8 cellular contexts compared by ENCODE assay signal in genomic region chr21:39313042-39313456, GRCh38. TPM values are rescaled to one million over a fixed set of nuclear protein-coding genes. Genes with fewer than 3 reads are reported as not detected.
A peak's percentile ranks its signal among the peaks of the same experiment; 100 is the strongest.
DNase-seq lines count a peak whose midpoint lies in the region; ATAC-seq and TF ChIP-seq lines count a peak whose summit lies in the region.

No MANE protein-coding gene starts in this region.

- H3K27me3 ChIP-seq in GM06990 (replicated peaks; ENCODE audit: control insufficient read depth, insufficient read depth, low read length) (no peaks in the 10 kb centered on the region), adrenal gland (no peaks in the 10 kb centered on the region), iPS-20b (ENCODE audit: insufficient read depth, low read length) (no peaks in the 10 kb centered on the region)

- H3K9ac ChIP-seq in iPS-20b (ENCODE audit: low read depth, low read length): peak overlapping the region; percentile 56; the same call in 1 of the 2 replicates

- H3K4me3 ChIP-seq in GM06990 (replicated peaks; ENCODE audit: low read depth, low read length): peak overlapping the region; percentile 86
- H3K4me3 ChIP-seq in adrenal gland: peak overlapping the region in 3 of 4 donors; percentile 40 to 90 (median 86)
- H3K4me3 ChIP-seq in iPS-20b (ENCODE audit: low read length): peak overlapping the region; percentile 79; the same call in 1 of the 2 replicates

- no peak for TF ChIP-seq CTCF in GM06990 (IDR thresholded peaks at IDR 0.05; ENCODE audit: insufficient read depth, low read length, poor library complexity, severe bottlenecking)
- no peak for TF ChIP-seq CTCF in adrenal gland (IDR thresholded peaks at IDR 0.05)

- intact Hi-C loops in adrenal gland (cut with DNase I): loop anchor here (5.0 kb wide), 2 partner anchors 74 to 79 kb away; no protein-coding TSS in a partner anchor

- H3K36me3 ChIP-seq in GM06990 (ENCODE audit: control insufficient read depth, insufficient read depth, low read length) (no peaks in the 10 kb centered on the region; the same call in 1 of the 2 replicates), adrenal gland (replicated peaks in 1 of 2) (peaks cover 0 to 11% of the 10 kb centered on the region in 2 donors), iPS-20b (ENCODE audit: insufficient read depth, low read depth, low read length) (peaks cover 26% of the 10 kb centered on the region)

- H3K4me1 ChIP-seq in adrenal gland (replicated peaks in 1 of 2) (peaks cover 20 to 23% of the 10 kb centered on the region in 2 donors), iPS-20b (ENCODE audit: insufficient read depth, low read length) (peaks cover 6% of the 10 kb centered on the region; the same call in 1 of the 2 replicates)

- no peak for DNase-seq in GM06990 (ENCODE audit: extremely low read depth, insufficient read length)
- DNase-seq in NCI-H1105 (lab: John Stamatoyannopoulos, UW): peak; percentile 30
- DNase-seq in adrenal gland: peak in 5 of 7 donors; percentile 38 to 66 (median 46)
- DNase-seq in stimulated activated CD4-positive, alpha-beta T cell treated with anti-CD3 and anti-CD28 coated beads, TNF-alpha, amount 100 ng/mL, for 48 hours (ENCODE audit: low read depth in 3 of 3): peak; percentile 4 to 20 (median 13)
- no peak for DNase-seq in GOT3 (lab: John Stamatoyannopoulos, UW)
- no peak for DNase-seq in NCI-H1417 treated with DMSO at 0.1 percent for 48 hours (lab: John Stamatoyannopoulos, UW)

- peak overlapping the region; percentile 83 to 97 (median 93) for H3K27ac ChIP-seq in adrenal gland
- no peak overlapping the region for H3K27ac ChIP-seq in iPS-20b (ENCODE audit: low read length)

- WGBS in adrenal gland, 4 donors: 0 to 1% methylated on average over 22 to 49 of the region's 49 CpGs; no CpG with 5 or more reads in 2 of the 4 donors

- no peaks in the 10 kb centered on the region for H3K9me3 ChIP-seq in adrenal gland (replicated peaks in 1 of 3)
- H3K9me3 ChIP-seq in iPS-20b (ENCODE audit: insufficient read depth, low read depth, low read length): no peaks in the 10 kb centered on the region

- no peak for TF ChIP-seq POLR2A in adrenal gland (IDR thresholded peaks at IDR 0.05)

- peak; percentile 7 for ATAC-seq in GM21737 (IDR thresholded peaks at IDR 0.05; ENCODE audit: unreplicated experiment)

RNA-seq across cellular contexts. Expression of gene BRWD1, which starts 0.4 kb away (rescaled TPM):
- total RNA-seq in adrenal gland: 10 to 100 TPM; 28.9 to 81.1 (median 40.2) TPM
- polyA plus RNA-seq in adrenal gland: 10 to 100 TPM; 11.1 to 32.7 (median 16.2) TPM

RNA-seq across cellular contexts. Expression of gene HMGN1, which starts 35.8 kb away (rescaled TPM):
- 100 to 1,000 TPM in 5 of 8 donors, 10 to 100 TPM in 3; 86.5 to 175 (median 130) TPM for total RNA-seq in adrenal gland
- polyA plus RNA-seq in adrenal gland: 100 to 1,000 TPM in 1 of 3 donors, 10 to 100 TPM in 2; 95.8 to 242 (median 96.5) TPM

Comparison
In these comparisons a context has a peak if more than half of its experiments do, and no peak if none do; other contexts are left out.
1. DNase-seq: peak in NCI-H1105 (single experiment), adrenal gland (5 of 7) and stimulated activated CD4-positive, alpha-beta T cell treated with anti-CD3 and anti-CD28 coated beads, TNF-alpha, amount 100 ng/mL, for 48 hours (3 of 3); none in GM06990 (single experiment), GOT3 (single experiment) and NCI-H1417 treated with DMSO at 0.1 percent for 48 hours (single experiment).
2. Peak in every context shown above with its lines, with median percentiles within 50 percentile points of each other: H3K4me3 ChIP-seq.